1 cellular context compared by ENCODE assay signal in the genomic region with DNA sequence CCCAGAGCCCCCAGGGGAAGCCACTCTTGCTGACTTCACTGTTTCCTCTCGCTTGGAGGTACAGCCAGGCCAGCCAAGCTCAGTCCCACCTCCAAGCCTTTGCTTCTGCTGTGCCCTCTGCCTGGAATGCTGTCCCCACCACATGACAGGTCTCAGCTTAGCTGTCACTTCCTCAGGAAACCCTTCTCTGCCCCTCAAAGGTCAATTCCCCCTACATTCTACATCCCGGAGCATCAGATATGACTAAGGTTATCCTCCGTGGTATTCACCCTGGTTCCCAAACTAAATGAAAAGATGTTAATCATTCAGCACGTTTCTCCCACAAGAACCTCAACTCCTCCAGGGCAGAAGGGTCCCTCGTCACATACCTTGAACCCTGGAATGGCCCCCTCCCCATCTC.
TF ChIP-seq lines count a peak whose summit lies in the region.

No MANE protein-coding gene starts in this region.

TF ChIP-seq in HepG2, 621 proteins besides CTCF, POLR2A, EP300 and RAD21 (continued from another document):
- TF ChIP-seq, protein P1, sequence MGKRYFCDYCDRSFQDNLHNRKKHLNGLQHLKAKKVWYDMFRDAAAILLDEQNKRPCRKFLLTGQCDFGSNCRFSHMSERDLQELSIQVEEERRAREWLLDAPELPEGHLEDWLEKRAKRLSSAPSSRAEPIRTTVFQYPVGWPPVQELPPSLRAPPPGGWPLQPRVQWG (CRISPR knock-in tag; IDR thresholded peaks at IDR 0.05; ENCODE audit: borderline replicate concordance, low read depth) = no peak
